ENCODE assay signal across 29 cellular contexts in genomic region chr15:74305687-74306086, GRCh38.
"Had no signal": no experiment of that assay in that cellular context is flagged by ENCODE, and none has a peak within 500 bp of the region (broad histone marks: within the 10 kb centered on the region; RNA-seq: fewer than 3 reads in every experiment).

No MANE protein-coding gene starts in this region.

- H3K9me3 Mint-ChIP-seq: immature natural killer cell; naive thymus-derived CD8-positive, alpha-beta T cell; nephron progenitor cell; stimulated activated effector memory CD8-positive, alpha-beta T cell treated with anti-CD3 and anti-CD28 coated beads, Interleukin-12 subunit alpha, Interleukin-12 subunit beta, amount 100 ng/mL, for 72 hours; stimulated activated naive CD8-positive, alpha-beta T cell treated with anti-CD3 and anti-CD28 coated beads, Interleukin-15, Interleukin-2, amounts not matched to agents 100 ng/mL and 50 ng/mL, for 24 hours had no signal

- DNase-seq: hypothalamus; immature natural killer cell; kidney; left colon; lower lobe of right lung; mammary epithelial cell; mesenchymal stem cell; naive thymus-derived CD8-positive, alpha-beta T cell; nephron progenitor cell; nucleus accumbens; pancreas; posterior cingulate gyrus; retina; sigmoid colon; small intestine; spleen; stimulated activated CD4-positive, alpha-beta T cell treated with anti-CD3 and anti-CD28 coated beads, Interleukin-4, amount 100 ng/mL, for 24 hours; stimulated activated naive CD4-positive, alpha-beta T cell; tibial artery; trophoblast cell; uterus had no signal

- ATAC-seq: left colon; left lung; lower lobe of right lung; naive thymus-derived CD8-positive, alpha-beta T cell; pancreas; right cardiac atrium; stimulated activated effector memory CD8-positive, alpha-beta T cell treated with anti-CD3 and anti-CD28 coated beads, Interleukin-12 subunit alpha, Interleukin-12 subunit beta, amount 100 ng/mL, for 72 hours had no signal

- H3K4me3 ChIP-seq: left lung, lower lobe of right lung, pancreas, prostate gland, sigmoid colon, spleen, suprapubic skin, thoracic aorta, tibial artery, uterus had no signal

- H3K4me1 ChIP-seq: left lung, lower lobe of right lung, pancreas, prostate gland, sigmoid colon, suprapubic skin, uterus had no signal

- H3K27ac ChIP-seq: left lung, lower lobe of right lung, pancreas, prostate gland, sigmoid colon, spleen, suprapubic skin, thoracic aorta, tibial artery, uterus had no signal

- H3K27me3 ChIP-seq: uterus had no signal

- H3K36me3 Mint-ChIP-seq: immature natural killer cell; naive thymus-derived CD8-positive, alpha-beta T cell; stimulated activated effector memory CD8-positive, alpha-beta T cell treated with anti-CD3 and anti-CD28 coated beads, Interleukin-12 subunit alpha, Interleukin-12 subunit beta, amount 100 ng/mL, for 72 hours had no signal

- H3K9me3 ChIP-seq: left lung, lower lobe of right lung, pancreas, prostate gland, sigmoid colon, spleen, suprapubic skin, thoracic aorta, tibial artery, uterus had no signal

- H3K4me1 Mint-ChIP-seq: immature natural killer cell; stimulated activated effector memory CD8-positive, alpha-beta T cell treated with anti-CD3 and anti-CD28 coated beads, Interleukin-12 subunit alpha, Interleukin-12 subunit beta, amount 100 ng/mL, for 72 hours had no signal

- H3K27ac Mint-ChIP-seq: immature natural killer cell; nephron progenitor cell; stimulated activated effector memory CD8-positive, alpha-beta T cell treated with anti-CD3 and anti-CD28 coated beads, Interleukin-12 subunit alpha, Interleukin-12 subunit beta, amount 100 ng/mL, for 72 hours; stimulated activated naive CD8-positive, alpha-beta T cell treated with anti-CD3 and anti-CD28 coated beads, Interleukin-15, Interleukin-2, amounts not matched to agents 100 ng/mL and 50 ng/mL, for 24 hours had no signal

- H3K36me3 ChIP-seq: left lung, lower lobe of right lung, pancreas, prostate gland, sigmoid colon, spleen, suprapubic skin, thoracic aorta, tibial artery, uterus had no signal

- H3K4me3 Mint-ChIP-seq: immature natural killer cell; stimulated activated effector memory CD8-positive, alpha-beta T cell treated with anti-CD3 and anti-CD28 coated beads, Interleukin-12 subunit alpha, Interleukin-12 subunit beta, amount 100 ng/mL, for 72 hours; stimulated activated naive CD8-positive, alpha-beta T cell treated with anti-CD3 and anti-CD28 coated beads, Interleukin-15, Interleukin-2, amounts not matched to agents 100 ng/mL and 50 ng/mL, for 24 hours had no signal

- FAIRE-seq: islet of Langerhans, kidney, pancreas, small intestine had no signal
